20 cellular contexts compared by ENCODE assay signal in the genomic region with DNA sequence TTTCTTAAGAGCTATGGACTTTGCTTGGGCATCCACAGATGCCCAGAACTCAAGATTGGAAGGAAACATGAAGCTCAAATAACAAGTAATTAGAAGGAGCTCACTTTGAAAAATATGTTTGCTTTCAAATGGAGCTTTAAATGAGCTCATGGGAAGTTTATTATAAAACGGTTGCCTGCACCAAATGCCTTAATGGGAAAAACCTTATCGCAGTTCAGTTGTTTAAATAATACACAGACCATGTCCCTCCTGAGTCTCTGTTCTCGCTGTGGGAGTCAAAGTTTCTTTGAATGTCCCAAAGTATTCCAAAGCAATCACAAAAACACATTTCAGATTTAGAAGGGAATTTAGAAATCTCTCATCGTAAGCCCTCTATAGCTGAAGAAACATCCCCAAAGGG.
"Had no signal": no experiment of that assay in that cellular context is flagged by ENCODE, and none has a peak within 500 bp of the region (broad histone marks: within the 10 kb centered on the region; RNA-seq: fewer than 3 reads in every experiment).

No MANE protein-coding gene starts in this region.

- H3K79me2 ChIP-seq: hepatocyte had no signal

- ATAC-seq: heart left ventricle; left cardiac atrium; left lung; natural killer cell; right lobe of liver; stimulated activated naive CD8-positive, alpha-beta T cell treated with anti-CD3 and anti-CD28 coated beads, Interleukin-15, amount 100 ng/mL, for 72 hours; upper lobe of right lung had no signal

- H3K9me3 Mint-ChIP-seq: natural killer cell; stimulated activated naive CD8-positive, alpha-beta T cell treated with anti-CD3 and anti-CD28 coated beads, Interleukin-15, amount 100 ng/mL, for 72 hours had no signal

- H3K4me2 ChIP-seq: hepatocyte had no signal

- H3K27ac ChIP-seq: dorsolateral prefrontal cortex, heart left ventricle, hepatocyte, left lung, ovary, right lobe of liver, suprapubic skin, transverse colon, upper lobe of right lung, vagina had no signal

- H3K9me3 ChIP-seq: heart left ventricle, left lung, ovary, right lobe of liver, suprapubic skin, transverse colon, upper lobe of right lung, vagina had no signal

- H3K4me1 Mint-ChIP-seq: stimulated activated naive CD8-positive, alpha-beta T cell treated with anti-CD3 and anti-CD28 coated beads, Interleukin-15, amount 100 ng/mL, for 72 hours had no signal

- H3K4me3 Mint-ChIP-seq: natural killer cell; stimulated activated naive CD8-positive, alpha-beta T cell treated with anti-CD3 and anti-CD28 coated beads, Interleukin-15, amount 100 ng/mL, for 72 hours had no signal

- H3K27ac Mint-ChIP-seq: natural killer cell; stimulated activated naive CD8-positive, alpha-beta T cell treated with anti-CD3 and anti-CD28 coated beads, Interleukin-15, amount 100 ng/mL, for 72 hours had no signal

- H3K36me3 ChIP-seq: heart left ventricle, left lung, ovary, right lobe of liver, suprapubic skin, transverse colon, upper lobe of right lung, vagina had no signal

- H3K36me3 Mint-ChIP-seq: natural killer cell had no signal

- H3K27me3 Mint-ChIP-seq: stimulated activated naive CD8-positive, alpha-beta T cell treated with anti-CD3 and anti-CD28 coated beads, Interleukin-15, amount 100 ng/mL, for 72 hours had no signal

- H2AFZ ChIP-seq: hepatocyte had no signal

- H3K4me1 ChIP-seq: vagina had no signal

- H3K4me3 ChIP-seq: dorsolateral prefrontal cortex, heart left ventricle, hepatocyte, left lung, ovary, right lobe of liver, suprapubic skin, transverse colon, upper lobe of right lung, vagina had no signal

- H3K27me3 ChIP-seq: dorsolateral prefrontal cortex, heart left ventricle, hepatocyte, left lung, ovary, right lobe of liver, suprapubic skin, transverse colon, upper lobe of right lung, vagina had no signal

- DNase-seq: dorsolateral prefrontal cortex; effector CD4-positive, alpha-beta T cell; heart left ventricle; left cardiac atrium; left lung; natural killer cell; occipital lobe; ovary; right lobe of liver; stimulated activated CD4-positive, alpha-beta T cell treated with anti-CD3 and anti-CD28 coated beads, Interleukin-12 subunit alpha, Interleukin-12 subunit beta, amount 100 ng/mL, for 4 hours; stimulated activated CD4-positive, alpha-beta T cell treated with anti-CD3 and anti-CD28 coated beads, Interleukin-1b, Interleukin-23, amount 100 ng/mL, for 48 hours; stimulated activated CD4-positive, alpha-beta T cell treated with anti-CD3 and anti-CD28 coated beads, Interleukin-4, amount 100 ng/mL, for 1 hour; stimulated activated CD8-positive, alpha-beta memory T cell treated with anti-CD3 and anti-CD28 coated beads, Interleukin-4, amount 100 ng/mL, for 48 hours; stimulated activated naive CD4-positive, alpha-beta T cell; stimulated activated naive CD8-positive, alpha-beta T cell treated with anti-CD3 and anti-CD28 coated beads, Interleukin-15, amount 100 ng/mL, for 72 hours; transverse colon; upper lobe of right lung had no signal
